36 cellular contexts compared by ENCODE assay signal in genomic region chr1:237910834-237911233, GRCh38. TPM values are rescaled to one million over a fixed set of nuclear protein-coding genes. Genes with fewer than 3 reads are reported as not detected.
"Had no signal": no experiment of that assay in that cellular context is flagged by ENCODE, and none has a peak within 500 bp of the region (broad histone marks: within the 10 kb centered on the region; RNA-seq: fewer than 3 reads in every experiment).

No MANE protein-coding gene starts in this region.

- ATAC-seq: activated CD4-positive, CD25-positive, alpha-beta regulatory T cell treated with anti-CD3 and anti-CD28 coated beads, Interleukin-2, amount 50 U/mL, for 24 hours; activated CD8-positive, alpha-beta T cell treated with anti-CD3 and anti-CD28 coated beads for 36 hours; effector memory CD8-positive, alpha-beta T cell; gastroesophageal sphincter; heart right ventricle; T-helper 17 cell had no signal

- H3K27me3 ChIP-seq: brain microvascular endothelial cell, esophagus muscularis mucosa, gastroesophageal sphincter, heart right ventricle, hepatocyte had no signal

- H3K79me2 ChIP-seq: hepatocyte had no signal

- H2AFZ ChIP-seq: hepatocyte had no signal

- H3K4me3 ChIP-seq: esophagus muscularis mucosa, gastroesophageal sphincter, heart right ventricle, hepatocyte had no signal

- FAIRE-seq: astrocyte, colon had no signal

- H3K4me1 ChIP-seq: esophagus muscularis mucosa, gastroesophageal sphincter, heart right ventricle had no signal

- H3K4me2 ChIP-seq: hepatocyte had no signal

- DNase-seq: activated B cell treated with CpG ODN at 0.5 μM for 24 hours; activated CD4-positive, alpha-beta T cell treated with anti-CD3 and anti-CD28 coated beads for 48 hours; activated CD4-positive, alpha-beta T cell treated with anti-CD3 and anti-CD28 coated beads, Interleukin-2, amount 50 U/mL, for 1 hour; activated CD4-positive, alpha-beta T cell treated with anti-CD3 and anti-CD28 coated beads, Interleukin-2, amount 50 U/mL, for 48 hours; activated CD8-positive, alpha-beta memory T cell treated with anti-CD3 and anti-CD28 coated beads for 24 hours; activated CD8-positive, alpha-beta T cell treated with anti-CD3 and anti-CD28 coated beads for 36 hours; activated effector memory CD4-positive, alpha-beta T cell treated with anti-CD3 and anti-CD28 coated beads, Interleukin-2, amount 50 U/mL, for 16 hours; activated naive CD4-positive, alpha-beta T cell treated with anti-CD3 and anti-CD28 coated beads for 36 hours; activated T-cell treated with anti-CD3 and anti-CD28 coated beads, Interleukin-2, amount 50 U/mL, for 1 hour; activated T-cell treated with anti-CD3 and anti-CD28 coated beads, Interleukin-2, amount 50 U/mL, for 48 hours; amniotic stem cell; anterior cingulate cortex; brain microvascular endothelial cell; caudate nucleus; cortex of kidney; dermis blood vessel endothelial cell; effector CD4-positive, alpha-beta T cell; effector memory CD8-positive, alpha-beta T cell; foreskin melanocyte; heart right ventricle; T-helper 1 cell; T-helper 17 cell; T1000; WERI-Rb-1 had no signal

- H3K36me3 ChIP-seq: brain microvascular endothelial cell, esophagus muscularis mucosa, gastroesophageal sphincter, heart right ventricle, WERI-Rb-1 had no signal

- H3K27ac ChIP-seq: brain microvascular endothelial cell, esophagus muscularis mucosa, gastroesophageal sphincter, heart right ventricle, hepatocyte, WERI-Rb-1 had no signal

RNA-seq across cellular contexts. Expression of gene ZP4, which starts 20.1 kb away (rescaled TPM):
- total RNA-seq: activated B cell treated with CpG ODN at 0.5 μM for 24 hours; activated CD8-positive, alpha-beta T cell treated with anti-CD3 and anti-CD28 coated beads for 36 hours; activated naive CD4-positive, alpha-beta T cell treated with anti-CD3 and anti-CD28 coated beads for 36 hours; activated T-helper 1 cell treated with anti-CD3 and anti-CD28 coated beads, Interleukin-12 subunit alpha, Interleukin-12 subunit beta, Interleukin-2, Interleukin-4 antibody, amounts not matched to agents 30 ng/mL and 10 ng/mL and 1 ng/mL, durations not matched to agents 14 hours and 24 hours and 36 hours; activated T-helper 2 cell treated with anti-CD3 and anti-CD28 coated beads, Interferon-gamma antibody, Interleukin-2, Interleukin-4, amounts not matched to agents 10 μg/mL and 5 μg/mL and 100 μg/mL, durations not matched to agents 14 hours and 24 hours and 36 hours; chondrocyte; dermis blood vessel endothelial cell; epithelial cell of proximal tubule; esophagus muscularis mucosa; gastroesophageal sphincter; glomerular endothelial cell; heart right ventricle; T-helper 17 cell had no signal
- polyA plus RNA-seq: adipose tissue, heart right ventricle had no signal
